In the genomic region with DNA sequence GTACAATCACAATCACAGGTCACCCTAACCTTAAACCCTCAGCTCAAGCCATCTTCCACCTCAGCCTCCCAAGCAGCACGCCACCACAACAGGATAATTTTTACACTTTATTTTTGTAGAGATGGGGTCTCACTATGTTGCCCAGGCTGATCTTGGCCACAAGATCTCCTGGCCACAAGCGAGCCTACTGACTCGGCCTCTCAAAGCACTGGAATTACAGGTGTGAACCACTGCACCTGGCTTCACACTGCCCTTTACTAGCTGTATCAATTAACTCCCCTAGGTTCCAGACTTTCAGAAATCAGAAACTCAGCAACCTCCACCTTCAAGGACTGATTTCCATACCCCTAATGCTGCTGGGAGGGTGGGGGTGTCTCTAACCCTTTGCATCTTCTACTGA, we compare ENCODE assay signal across 11 cellular contexts. TPM values are rescaled to one million over a fixed set of nuclear protein-coding genes. Genes with fewer than 3 reads are reported as not detected.
"Had no signal": no experiment of that assay in that cellular context is flagged by ENCODE, and none has a peak within 500 bp of the region (broad histone marks: within the 10 kb centered on the region; RNA-seq: fewer than 3 reads in every experiment).

No MANE protein-coding gene starts in this region.

- H3K27ac ChIP-seq: GM23248, HL-60 had no signal

- H3K9me3 ChIP-seq: HAP-1 had no signal

- H2AFZ ChIP-seq: GM23248 had no signal

- DNase-seq: GM23248, GOT3, H7, IMR-90, KG1 had no signal

- ATAC-seq: HCT116, K562 had no signal

- H3K9ac ChIP-seq: GM23248 had no signal

- FAIRE-seq: K562 had no signal

- H3K4me1 ChIP-seq: HAP-1 had no signal

- H3K4me3 ChIP-seq: GM23248, HAP-1, K562 had no signal

RNA-seq across cellular contexts. Expression of a gene that starts 37.3 kb away (rescaled TPM):
- total RNA-seq: H4, HT1080, IMR-90 had no signal
- polyA plus RNA-seq: GM23248, IMR-90 had no signal
